ENCODE assay signal across 25 cellular contexts in genomic region chr6:50826037-50826761, GRCh38. TPM values are rescaled to one million over a fixed set of nuclear protein-coding genes. Genes with fewer than 3 reads are reported as not detected.
DNase-seq lines count a peak whose midpoint lies in the region; ATAC-seq and TF ChIP-seq lines count a peak whose summit lies in the region.
"Had no signal": no experiment of that assay in that cellular context is flagged by ENCODE, and none has a peak within 500 bp of the region (broad histone marks: within the 10 kb centered on the region; RNA-seq: fewer than 3 reads in every experiment).

No MANE protein-coding gene starts in this region.

- H3K27ac Mint-ChIP-seq in chondrocyte (ENCODE audit: unreplicated experiment) (peak overlapping the region; percentile 96), type B pancreatic cell (peak overlapping the region; percentile 95)
- H3K27ac Mint-ChIP-seq: activated CD4-positive, alpha-beta memory T cell treated with anti-CD3 and anti-CD28 coated beads for 36 hours; activated naive CD8-positive, alpha-beta T cell; activated T-helper 17 cell treated with anti-CD3 and anti-CD28 coated beads, Interleukin-2, amount 50 U/mL, for 72 hours had no signal

- H3K27me3 ChIP-seq in SK-N-SH (ENCODE audit: insufficient read depth), result peaks cover 56% of the 10 kb centered on the region

- no peak overlapping the region for H3K9ac ChIP-seq in SK-N-SH

- H4K20me1 ChIP-seq in SK-N-SH (ENCODE audit: insufficient read depth), result no peaks in the 10 kb centered on the region

- peaks cover 0 to 29% of the 10 kb centered on the region in 2 experiments; a peak in 2 of 4 replicates for H3K4me1 ChIP-seq in SK-N-SH (ENCODE audit: control insufficient read depth in 1 of 2, insufficient read depth in 2 of 2, low read depth in 1 of 2, low read length in 1 of 2)
- H3K4me1 ChIP-seq: upper lobe of left lung had no signal

- WGBS in SK-N-SH (ENCODE audit: low lambda C conversion rate), result 24% methylated on average over 17 of the region's 19 CpGs

- H3F3A ChIP-seq in SK-N-SH (replicated peaks; ENCODE audit: insufficient read depth), result no peaks in the 10 kb centered on the region

- TF ChIP-seq CTCF in SK-N-SH (IDR thresholded peaks at IDR 0.05) (no peak), chondrocyte (IDR thresholded peaks at IDR 0.05) (no peak), type B pancreatic cell (conservative IDR thresholded peaks at IDR 0.05) (no peak)

- H3K4me3 Mint-ChIP-seq in chondrocyte (ENCODE audit: unreplicated experiment) (peak overlapping the region; percentile 98), type B pancreatic cell (peak overlapping the region; percentile 89)
- H3K4me3 Mint-ChIP-seq: activated CD4-positive, alpha-beta memory T cell treated with anti-CD3 and anti-CD28 coated beads for 36 hours; activated naive CD8-positive, alpha-beta T cell; activated T-helper 17 cell treated with anti-CD3 and anti-CD28 coated beads, Interleukin-2, amount 50 U/mL, for 72 hours had no signal

- peaks cover 0 to 35% of the 10 kb centered on the region in 2 experiments for H3K36me3 ChIP-seq in SK-N-SH (replicated peaks in 1 of 2; ENCODE audit: control insufficient read depth in 1 of 2, insufficient read depth in 2 of 2, low read length in 1 of 2)
- H3K36me3 ChIP-seq: upper lobe of left lung had no signal

- H3K27me3 Mint-ChIP-seq in chondrocyte (ENCODE audit: low read depth) (peaks cover 2% of the 10 kb centered on the region), type B pancreatic cell (peaks cover 98% of the 10 kb centered on the region)

- H3K4me2 ChIP-seq in SK-N-SH, result no peak overlapping the region

- H3K4me3 ChIP-seq in SK-N-SH (ENCODE audit: low read depth in 2 of 2, low read length in 1 of 2), result peak overlapping the region in 1 of 2 experiments; percentile 47; a peak in 2 of 4 replicates
- H3K4me3 ChIP-seq: upper lobe of left lung had no signal

- H3K36me3 Mint-ChIP-seq in chondrocyte (ENCODE audit: low read depth) (peaks cover 3% of the 10 kb centered on the region), type B pancreatic cell (peaks cover 24% of the 10 kb centered on the region)
- H3K36me3 Mint-ChIP-seq: activated CD4-positive, alpha-beta memory T cell treated with anti-CD3 and anti-CD28 coated beads for 36 hours; activated naive CD8-positive, alpha-beta T cell had no signal

- no peak overlapping the region for H2AFZ ChIP-seq in SK-N-SH (ENCODE audit: low read depth)

- ATAC-seq in SK-N-SH treated with all-trans-retinoic acid at 6 μM for 48 hours (no peak), HG02610 (IDR thresholded peaks at IDR 0.05; ENCODE audit: unreplicated experiment) (no peak), GM18511 (IDR thresholded peaks at IDR 0.05; ENCODE audit: unreplicated experiment) (no peak)
- ATAC-seq: activated T-helper 17 cell treated with anti-CD3 and anti-CD28 coated beads, Interleukin-2, amount 50 U/mL, for 72 hours; HepG2 had no signal

- H3K9me3 ChIP-seq in SK-N-SH, result no peaks in the 10 kb centered on the region
- H3K9me3 ChIP-seq: upper lobe of left lung had no signal

- no peaks in the 10 kb centered on the region for H3K79me2 ChIP-seq in SK-N-SH (ENCODE audit: insufficient read depth)

- H3K4me1 Mint-ChIP-seq in chondrocyte (ENCODE audit: low read depth) (peaks cover 79% of the 10 kb centered on the region), type B pancreatic cell (ENCODE audit: unreplicated experiment) (peaks cover 8% of the 10 kb centered on the region)
- H3K4me1 Mint-ChIP-seq: activated T-helper 17 cell treated with anti-CD3 and anti-CD28 coated beads, Interleukin-2, amount 50 U/mL, for 72 hours had no signal

- DNase-seq in SK-N-SH (no peak), chondrocyte (ENCODE audit: low spot score) (no peak), iris pigment epithelial cell (ENCODE audit: low read depth) (peak; percentile 13), type B pancreatic cell (ENCODE audit: extremely low spot score, unreplicated experiment) (no peak), HUDEP-2 (lab: John Stamatoyannopoulos, UW; ENCODE audit: unreplicated experiment in 76 of 76) (no peak)
- DNase-seq: activated CD4-positive, alpha-beta memory T cell treated with anti-CD3 and anti-CD28 coated beads for 36 hours; activated CD8-positive, alpha-beta memory T cell treated with anti-CD3 and anti-CD28 coated beads, Interleukin-2, amount 50 U/mL, for 48 hours; DMS79 treated with DMSO at 0.1 percent for 48 hours; hypothalamus; mammary epithelial cell; NCI-H1048; NCI-H2227 treated with DMSO at 0.1 percent for 48 hours; small intestine; stimulated activated CD4-positive, alpha-beta T cell treated with anti-CD3 and anti-CD28 coated beads, Interleukin-1b, Interleukin-23, amount 100 ng/mL, for 48 hours; SW 1271 had no signal

- CTCF ChIA-PET in SK-N-SH (lab: Yijun Ruan, JAX), result interaction anchor here (0.9 kb wide), 1 partner anchor 1134 kb away, joined by 3 read pairs; no protein-coding TSS in a partner anchor

- no peak for TF ChIP-seq EP300 in SK-N-SH (IDR thresholded peaks at IDR 0.05; ENCODE audit: borderline replicate concordance in 1 of 2, low read depth in 1 of 2, low read length in 1 of 2)

- H3K9me2 ChIP-seq in SK-N-SH, result no peaks in the 10 kb centered on the region

- H3K27ac ChIP-seq in SK-N-SH (ENCODE audit: low read depth in 2 of 2, low read length in 1 of 2), result peak overlapping the region in 1 of 2 experiments; percentile 99; a peak in 2 of 4 replicates
- H3K27ac ChIP-seq: upper lobe of left lung had no signal

- TF ChIP-seq RAD21 in SK-N-SH (IDR thresholded peaks at IDR 0.05; ENCODE audit: low read length), result no peak

- H3K9me3 Mint-ChIP-seq in chondrocyte (ENCODE audit: low read depth) (no peaks in the 10 kb centered on the region), type B pancreatic cell (no peaks in the 10 kb centered on the region)
- H3K9me3 Mint-ChIP-seq: activated T-helper 17 cell treated with anti-CD3 and anti-CD28 coated beads, Interleukin-2, amount 50 U/mL, for 72 hours had no signal

- POLR2A ChIA-PET in SK-N-SH (lab: Yijun Ruan, JAX), result interaction anchor here (0.9 to 1.0 kb wide), 5 partner anchors 14 to 1196 kb away, joined by 3 to 5 read pairs (median 3); no protein-coding TSS in a partner anchor

TF ChIP-seq in SK-N-SH, 30 proteins besides CTCF, POLR2A, EP300 and RAD21:
- peak; percentile 0; the same call in 1 of the 2 replicates for TF ChIP-seq MXI1 (IDR thresholded peaks at IDR 0.05; ENCODE audit: low read depth, low read length)
- no peak for TF ChIP-seq YY1 (IDR thresholded peaks at IDR 0.05; ENCODE audit: low read depth)
TF ChIP-seq in SK-N-SH: peak in this region for 1.

TF ChIP-seq in SK-N-SH treated with all-trans-retinoic acid at 6 μM for 48 hours, 23 proteins besides CTCF, POLR2A, EP300 and RAD21 (continues in another document):
- TF ChIP-seq ARNTL (CRISPR knock-in tag; IDR thresholded peaks at IDR 0.05; ENCODE audit: borderline replicate concordance, low read depth) (no peak), TOX (CRISPR knock-in tag; IDR thresholded peaks at IDR 0.05; ENCODE audit: borderline replicate concordance) (no peak), POU6F1 (CRISPR knock-in tag; IDR thresholded peaks at IDR 0.05; ENCODE audit: borderline replicate concordance, low read depth) (no peak), ZNF70 (CRISPR knock-in tag; IDR thresholded peaks at IDR 0.05) (no peak), TSHZ2 (CRISPR knock-in tag; IDR thresholded peaks at IDR 0.05) (no peak), ISL1 (CRISPR knock-in tag; IDR thresholded peaks at IDR 0.05) (no peak), ZFP3 (CRISPR knock-in tag; IDR thresholded peaks at IDR 0.05) (no peak), RARB (CRISPR knock-in tag; IDR thresholded peaks at IDR 0.05) (no peak), OSR1 (CRISPR knock-in tag; IDR thresholded peaks at IDR 0.05) (no peak)

RNA-seq across cellular contexts. Expression of gene TFAP2B, which starts 7.5 kb away (rescaled TPM):
- polyA plus RNA-seq in SK-N-SH (2012; rRNA removed), result 1.1 and 2.9 TPM in 2 replicates
- 2.4 and 4.5 TPM in 2 replicates for polyA plus RNA-seq in SK-N-SH (2012; cell fraction: cytosol; rRNA removed)
- polyA plus RNA-seq in SK-N-SH (2012; cell fraction: nucleus; rRNA removed), result 3.5 and 6.8 TPM in 2 replicates
- total RNA-seq in chondrocyte, result 6.4 to 16.7 TPM (median 14.8 TPM) in 3 replicates
- total RNA-seq in type B pancreatic cell (ENCODE audit: low replicate concordance), result 11.6 and 75.5 TPM in 2 replicates
- total RNA-seq: A172; activated CD4-positive, alpha-beta memory T cell treated with anti-CD3 and anti-CD28 coated beads for 36 hours; activated T-helper 17 cell treated with anti-CD3 and anti-CD28 coated beads, Interleukin-2, amount 50 U/mL, for 72 hours; frontal cortex; HepG2; pulmonary artery endothelial cell had no signal
- polyA plus RNA-seq: HepG2, mammary epithelial cell, small intestine had no signal
